ENCODE assay signal across 1 cellular context in genomic region chr3:124919756-124920155, GRCh38.
TF ChIP-seq lines count a peak whose summit lies in the region.

No MANE protein-coding gene starts in this region.

TF ChIP-seq in IMR-90, 13 proteins besides CTCF, POLR2A, EP300 and RAD21:
- TF ChIP-seq, protein P1, sequence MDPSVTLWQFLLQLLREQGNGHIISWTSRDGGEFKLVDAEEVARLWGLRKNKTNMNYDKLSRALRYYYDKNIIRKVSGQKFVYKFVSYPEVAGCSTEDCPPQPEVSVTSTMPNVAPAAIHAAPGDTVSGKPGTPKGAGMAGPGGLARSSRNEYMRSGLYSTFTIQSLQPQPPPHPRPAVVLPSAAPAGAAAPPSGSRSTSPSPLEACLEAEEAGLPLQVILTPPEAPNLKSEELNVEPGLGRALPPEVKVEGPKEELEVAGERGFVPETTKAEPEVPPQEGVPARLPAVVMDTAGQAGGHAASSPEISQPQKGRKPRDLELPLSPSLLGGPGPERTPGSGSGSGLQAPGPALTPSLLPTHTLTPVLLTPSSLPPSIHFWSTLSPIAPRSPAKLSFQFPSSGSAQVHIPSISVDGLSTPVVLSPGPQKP (IDR thresholded peaks at IDR 0.05; ENCODE audit: borderline replicate concordance, low read depth, low read length), result no peak
- TF ChIP-seq, protein P2, sequence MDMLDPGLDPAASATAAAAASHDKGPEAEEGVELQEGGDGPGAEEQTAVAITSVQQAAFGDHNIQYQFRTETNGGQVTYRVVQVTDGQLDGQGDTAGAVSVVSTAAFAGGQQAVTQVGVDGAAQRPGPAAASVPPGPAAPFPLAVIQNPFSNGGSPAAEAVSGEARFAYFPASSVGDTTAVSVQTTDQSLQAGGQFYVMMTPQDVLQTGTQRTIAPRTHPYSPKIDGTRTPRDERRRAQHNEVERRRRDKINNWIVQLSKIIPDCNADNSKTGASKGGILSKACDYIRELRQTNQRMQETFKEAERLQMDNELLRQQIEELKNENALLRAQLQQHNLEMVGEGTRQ (IDR thresholded peaks at IDR 0.05; ENCODE audit: low read depth, low read length), result no peak
- TF ChIP-seq SMC3 (IDR thresholded peaks at IDR 0.05; ENCODE audit: low read depth, low read length), result no peak
- no peak; the same call in 1 of the 2 replicates for TF ChIP-seq BHLHE40 (IDR thresholded peaks at IDR 0.05; ENCODE audit: low read depth, low read length)
- TF ChIP-seq RFX5 (IDR thresholded peaks at IDR 0.05; ENCODE audit: low read depth, low read length), result no peak
- TF ChIP-seq MXI1 (IDR thresholded peaks at IDR 0.05; ENCODE audit: borderline replicate concordance, low read depth, low read length), result no peak
- no peak for TF ChIP-seq CEBPB (IDR thresholded peaks at IDR 0.05; ENCODE audit: low read depth, low read length)
- TF ChIP-seq RCOR1 (IDR thresholded peaks at IDR 0.05; ENCODE audit: insufficient replicate concordance, low read length), result no peak
- no peak for TF ChIP-seq FOS (IDR thresholded peaks at IDR 0.05; ENCODE audit: low read depth, low read length)
- no peak for TF ChIP-seq NFE2L2 (IDR thresholded peaks at IDR 0.05; ENCODE audit: low read depth, low read length)
- no peak for TF ChIP-seq MAZ (IDR thresholded peaks at IDR 0.05; ENCODE audit: borderline replicate concordance, low read depth, low read length)
- no peak for TF ChIP-seq MAFK (IDR thresholded peaks at IDR 0.05; ENCODE audit: low read depth, low read length)
- no peak for TF ChIP-seq CHD1 (IDR thresholded peaks at IDR 0.05; ENCODE audit: low read depth, low read length)
